Comparison of ENCODE assay signal across 13 cellular contexts in the genomic region with DNA sequence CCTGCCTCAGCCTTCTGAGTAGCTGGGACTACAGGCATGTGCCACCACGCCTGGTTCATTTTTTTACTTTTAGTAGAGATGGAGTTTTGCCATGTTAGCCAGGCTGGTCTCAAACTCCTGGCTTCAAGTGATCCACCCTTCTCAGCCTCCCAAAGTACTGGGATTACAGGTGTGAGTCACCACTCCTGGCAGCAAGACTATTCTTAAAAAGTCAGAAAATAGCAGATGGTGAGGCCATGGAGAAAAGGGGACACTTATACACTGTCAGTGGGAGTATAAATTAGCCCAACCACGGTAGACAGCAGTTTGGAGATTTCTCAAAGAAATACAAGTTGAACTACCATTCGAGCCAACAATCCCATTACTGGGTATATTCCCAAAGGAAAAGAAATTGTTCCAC.
"Had no signal": no experiment of that assay in that cellular context is flagged by ENCODE, and none has a peak within 500 bp of the region (broad histone marks: within the 10 kb centered on the region; RNA-seq: fewer than 3 reads in every experiment).

No MANE protein-coding gene starts in this region.

- H3K36me3 ChIP-seq: gastroesophageal sphincter, right atrium auricular region had no signal

- DNase-seq: activated CD4-positive, alpha-beta memory T cell treated with anti-CD3 and anti-CD28 coated beads for 36 hours; activated CD4-positive, alpha-beta T cell treated with anti-CD3 and anti-CD28 coated beads for 1 hour; activated naive CD4-positive, alpha-beta T cell; central memory CD4-positive, alpha-beta T cell; effector CD8-positive, alpha-beta T cell; kidney; left ventricle myocardium superior; stimulated activated CD4-positive, alpha-beta T cell treated with anti-CD3 and anti-CD28 coated beads, Interleukin-1b, Interleukin-23, amount 100 ng/mL, for 48 hours; stimulated activated naive B cell treated with anti-CD40 and anti-IgM and Interleukin-4, amounts not matched to agents 10 μg/mL and 1 μg/mL and 100 μg/mL, for 72 hours; substantia nigra had no signal

- H3K9me3 ChIP-seq: gastroesophageal sphincter, right atrium auricular region had no signal

- ATAC-seq: gastroesophageal sphincter; left ventricle myocardium superior; stimulated activated naive B cell treated with anti-CD40 and anti-IgM and Interleukin-4, amounts not matched to agents 10 μg/mL and 1 μg/mL and 100 μg/mL, for 72 hours had no signal

- H3K27ac ChIP-seq: coronary artery, gastroesophageal sphincter, right atrium auricular region had no signal

- H3K4me3 ChIP-seq: coronary artery, gastroesophageal sphincter, right atrium auricular region had no signal

- H3K27me3 ChIP-seq: gastroesophageal sphincter, right atrium auricular region had no signal

- H3K4me1 ChIP-seq: right atrium auricular region had no signal
